24 cellular contexts compared by ENCODE assay signal in the genomic region with DNA sequence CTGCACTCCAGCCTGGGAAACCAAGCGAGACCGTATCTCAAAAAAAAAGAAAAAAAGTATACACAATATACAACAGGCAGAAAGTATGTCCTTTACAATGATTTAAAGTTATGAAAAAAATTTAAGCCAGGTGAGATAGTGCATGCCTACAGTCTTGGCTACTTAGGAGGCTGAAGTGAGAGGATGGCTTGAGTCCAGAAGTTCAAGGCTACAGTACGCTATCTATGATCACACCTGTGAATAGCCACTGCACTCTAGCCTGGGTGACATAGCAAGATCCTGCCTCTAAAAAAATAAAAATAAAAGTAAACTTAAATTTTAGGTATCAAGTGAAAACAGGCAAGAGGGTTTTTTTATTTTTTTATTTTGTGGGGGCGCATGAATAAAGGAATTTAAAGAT. TPM values are rescaled to one million over a fixed set of nuclear protein-coding genes. Genes with fewer than 3 reads are reported as not detected.
A peak's percentile ranks its signal among the peaks of the same experiment; 100 is the strongest.
DNase-seq lines count a peak whose midpoint lies in the region; ATAC-seq and TF ChIP-seq lines count a peak whose summit lies in the region.
"Had no signal": no experiment of that assay in that cellular context is flagged by ENCODE, and none has a peak within 500 bp of the region (broad histone marks: within the 10 kb centered on the region; RNA-seq: fewer than 3 reads in every experiment).

No MANE protein-coding gene starts in this region.

- H3K27me3 ChIP-seq in breast epithelium (no peaks in the 10 kb centered on the region), SJSA1 (replicated peaks) (no peaks in the 10 kb centered on the region), fibroblast of lung (ENCODE audit: control insufficient read depth, insufficient read depth, low read length) (no peaks in the 10 kb centered on the region), smooth muscle cell (ENCODE audit: low read depth) (no peaks in the 10 kb centered on the region)
- H3K27me3 ChIP-seq: dorsolateral prefrontal cortex, SJCRH30 had no signal

- H3K79me2 ChIP-seq in fibroblast of lung (ENCODE audit: control insufficient read depth, insufficient read depth, low read length), result peaks cover 14% of the 10 kb centered on the region
- peaks cover 14% of the 10 kb centered on the region for H3K79me2 ChIP-seq in smooth muscle cell (ENCODE audit: low read depth)

- H3K36me3 ChIP-seq in breast epithelium, result no peaks in the 10 kb centered on the region
- peaks cover 12% of the 10 kb centered on the region; the same call in 1 of the 2 replicates for H3K36me3 ChIP-seq in SJSA1
- no peaks in the 10 kb centered on the region for H3K36me3 ChIP-seq in fibroblast of lung (ENCODE audit: control insufficient read depth, insufficient read depth, low read length)
- no peaks in the 10 kb centered on the region for H3K36me3 ChIP-seq in smooth muscle cell (ENCODE audit: low read depth)
- H3K36me3 ChIP-seq: SJCRH30 had no signal

- H3K4me2 ChIP-seq in fibroblast of lung (ENCODE audit: extremely low read depth, insufficient read depth, low read length) (peak overlapping the region; percentile 55), smooth muscle cell (peak overlapping the region; percentile 16)

- POLR2A ChIA-PET in MCF 10A (lab: Yijun Ruan, JAX), result interaction anchor here (0.6 to 1.9 kb wide), 9 partner anchors 11 to 133 kb away, joined by 3 to 13 read pairs (median 4); a partner anchor contains a TSS

- no peaks in the 10 kb centered on the region for H3K27me3 Mint-ChIP-seq in MCF 10A (ENCODE audit: insufficient read depth, unreplicated experiment)
- H3K27me3 Mint-ChIP-seq in immature natural killer cell (ENCODE audit: low read depth in 3 of 3), result peaks cover 0 to 5% (median 0%) of the 10 kb centered on the region in 3 donors
- H3K27me3 Mint-ChIP-seq: CD4-positive, alpha-beta T cell; central memory CD8-positive, alpha-beta T cell had no signal

- CTCF ChIA-PET in MCF 10A (lab: Yijun Ruan, JAX), result interaction anchor here (0.6 to 3.7 kb wide), 6 partner anchors 12 to 161 kb away, joined by 3 to 22 read pairs (median 4); no protein-coding TSS in a partner anchor

- H3F3A ChIP-seq in smooth muscle cell (ENCODE audit: low read depth), result no peaks in the 10 kb centered on the region

- H2AFZ ChIP-seq in fibroblast of lung (ENCODE audit: low read length), result no peak overlapping the region
- H2AFZ ChIP-seq in smooth muscle cell (ENCODE audit: low read depth), result no peak overlapping the region

- intact Hi-C loops in MCF 10A (cut with micrococcal nuclease) (no loop called here), breast epithelium (cut with DNase I; ENCODE audit: low total_unique reads) (no loop called here)

- H3K9me3 Mint-ChIP-seq in MCF 10A (ENCODE audit: unreplicated experiment) (no peaks in the 10 kb centered on the region), immature natural killer cell (no peaks in the 10 kb centered on the region)
- H3K9me3 Mint-ChIP-seq: activated naive CD8-positive, alpha-beta T cell treated with anti-CD3 and anti-CD28 coated beads, Interleukin-2, amount 10 ng/mL, durations not matched to agents 7 days and 5 days; CD4-positive, alpha-beta T cell; central memory CD8-positive, alpha-beta T cell; neural crest cell had no signal

- peaks cover 18% of the 10 kb centered on the region for H3K4me1 Mint-ChIP-seq in MCF 10A (ENCODE audit: insufficient read depth, unreplicated experiment)
- H3K4me1 Mint-ChIP-seq in immature natural killer cell, result peaks cover 13 to 20% of the 10 kb centered on the region in 2 donors

- H3K4me1 ChIP-seq in breast epithelium (peaks cover 0 to 5% of the 10 kb centered on the region in 2 donors), SJSA1 (replicated peaks) (peaks cover 45% of the 10 kb centered on the region), fibroblast of lung (ENCODE audit: control insufficient read depth, extremely low read depth, insufficient read depth, low read length) (peaks cover 14% of the 10 kb centered on the region), smooth muscle cell (ENCODE audit: low read depth) (peaks cover 5% of the 10 kb centered on the region)
- H3K4me1 ChIP-seq: SJCRH30 had no signal

- no peak overlapping the region for H3K4me3 ChIP-seq in breast epithelium
- no peak overlapping the region for H3K4me3 ChIP-seq in SJSA1
- H3K4me3 ChIP-seq in fibroblast of lung (replicated peaks in 1 of 4; ENCODE audit: control extremely low read depth in 1 of 4, insufficient read depth in 1 of 4, low read depth in 3 of 4, low read length in 4 of 4), result no peak overlapping the region
- no peak overlapping the region for H3K4me3 ChIP-seq in smooth muscle cell
- H3K4me3 ChIP-seq: dorsolateral prefrontal cortex, lung, SJCRH30 had no signal

- H4K20me1 ChIP-seq in fibroblast of lung (ENCODE audit: control insufficient read depth, extremely low read depth, insufficient read depth, low read length), result no peaks in the 10 kb centered on the region
- H4K20me1 ChIP-seq in smooth muscle cell (ENCODE audit: low read depth), result no peaks in the 10 kb centered on the region

- H3K9ac ChIP-seq in fibroblast of lung (ENCODE audit: insufficient read depth, low read length) (no peak overlapping the region), smooth muscle cell (ENCODE audit: low read depth) (no peak overlapping the region)

- peak overlapping the region; percentile 8 for H3K27ac Mint-ChIP-seq in MCF 10A (ENCODE audit: low read depth, unreplicated experiment)
- H3K27ac Mint-ChIP-seq in immature natural killer cell, result no peak overlapping the region
- H3K27ac Mint-ChIP-seq: activated naive CD8-positive, alpha-beta T cell treated with anti-CD3 and anti-CD28 coated beads, Interleukin-2, amount 10 ng/mL, durations not matched to agents 7 days and 5 days; CD4-positive, alpha-beta T cell had no signal

- BruUV-seq in MCF 10A (replicated peaks; lab: Mats Ljungman, UMichigan), result no TSS peak

- H3K9me3 ChIP-seq in breast epithelium (no peaks in the 10 kb centered on the region), SJSA1 (replicated peaks) (no peaks in the 10 kb centered on the region), fibroblast of lung (ENCODE audit: control insufficient read depth, insufficient read depth, low read depth, low read length) (no peaks in the 10 kb centered on the region), smooth muscle cell (replicated peaks; ENCODE audit: low read depth) (no peaks in the 10 kb centered on the region)
- H3K9me3 ChIP-seq: SJCRH30 had no signal

- TF ChIP-seq CTCF in MCF 10A (IDR thresholded peaks at IDR 0.05; ENCODE audit: unreplicated experiment) (no peak), breast epithelium (IDR thresholded peaks at IDR 0.05) (no peak), fibroblast of lung (conservative IDR thresholded peaks at IDR 0.05 in 1 of 2, IDR thresholded peaks at IDR 0.05 in 1 of 2; ENCODE audit: low read depth in 1 of 2, low read length in 2 of 2) (no peak), smooth muscle cell (IDR thresholded peaks at IDR 0.05; ENCODE audit: borderline replicate concordance, insufficient read depth, poor library complexity, severe bottlenecking) (no peak)

- WGBS in smooth muscle cell (ENCODE audit: low lambda C conversion rate), result 97% methylated on average over 4 of the region's 4 CpGs

- no peak for TF ChIP-seq POLR2A in breast epithelium (IDR thresholded peaks at IDR 0.05)

- no peak for ATAC-seq in GM18873 (IDR thresholded peaks at IDR 0.05; ENCODE audit: low FRiP score, unreplicated experiment)

- DNase-seq in MCF 10A (ENCODE audit: unreplicated experiment) (no peak), breast epithelium (ENCODE audit: low spot score in 2 of 2) (no peak), SJSA1 (ENCODE audit: low read depth in 1 of 2, low spot score in 2 of 2) (no peak), fibroblast of lung (ENCODE audit: low read depth in 2 of 2) (no peak), smooth muscle cell (lab: John Stamatoyannopoulos, UW; ENCODE audit: unreplicated experiment) (no peak), cortex of kidney (lab: John Stamatoyannopoulos, UW) (no peak), immature natural killer cell (no peak)
- DNase-seq: activated CD4-positive, alpha-beta T cell treated with anti-CD3 and anti-CD28 coated beads for 1 hour; activated effector memory CD4-positive, alpha-beta T cell treated with anti-CD3 and anti-CD28 coated beads, Interleukin-2, amount 50 U/mL, for 16 hours; activated naive CD8-positive, alpha-beta T cell treated with anti-CD3 and anti-CD28 coated beads, Interleukin-2, amount 10 ng/mL, durations not matched to agents 7 days and 5 days; CD4-positive, alpha-beta T cell; glutamatergic neuron; NCI-H1694 treated with DMSO at 0.1 percent for 48 hours; NCI-H524 treated with DMSO at 0.1 percent for 48 hours; stimulated activated naive CD4-positive, alpha-beta T cell had no signal

- peaks cover 6% of the 10 kb centered on the region for H3K36me3 Mint-ChIP-seq in MCF 10A (ENCODE audit: insufficient read depth, unreplicated experiment)
- H3K36me3 Mint-ChIP-seq in immature natural killer cell, result no peaks in the 10 kb centered on the region

- H3K4me3 Mint-ChIP-seq in MCF 10A (ENCODE audit: unreplicated experiment) (no peak overlapping the region), immature natural killer cell (no peak overlapping the region)
- H3K4me3 Mint-ChIP-seq: activated naive CD8-positive, alpha-beta T cell treated with anti-CD3 and anti-CD28 coated beads, Interleukin-2, amount 10 ng/mL, durations not matched to agents 7 days and 5 days; CD4-positive, alpha-beta T cell; central memory CD8-positive, alpha-beta T cell; neural crest cell had no signal

- H3K27ac ChIP-seq in breast epithelium (peak overlapping the region in 1 of 2 donors; percentile 40), SJSA1 (peak overlapping the region; percentile 43; the same call in 1 of the 2 replicates), fibroblast of lung (ENCODE audit: insufficient read depth, low read length) (peak overlapping the region; percentile 69), smooth muscle cell (ENCODE audit: low read depth) (no peak overlapping the region)
- H3K27ac ChIP-seq: dorsolateral prefrontal cortex, SJCRH30 had no signal

RNA-seq across cellular contexts. Expression of a gene that starts 3.1 kb away (rescaled TPM):
- total RNA-seq in MCF 10A (2022) (35.2 and 47.4 TPM in 2 replicates), breast epithelium (10 to 100 TPM in 2 of 3 donors, 1 to 10 TPM in 1; 9.1 to 19.8 (median 12.1) TPM), fibroblast of lung (15.7 and 30.9 TPM in 2 replicates), smooth muscle cell (24.1 and 27.0 TPM in 2 replicates)
- total RNA-seq in SJSA1 (2014; rRNA removed; shearing (Covaris generic)), result 63.7 and 96.6 TPM in 2 replicates
- polyA plus RNA-seq in fibroblast of lung (22.5 and 45.3 TPM in 2 replicates), smooth muscle cell (15.4 and 17.3 TPM in 2 replicates), immature natural killer cell (1 to 10 TPM; 2.7 to 5.6 (median 2.8) TPM)
- polyA plus RNA-seq in fibroblast of lung (2012), result 14.9 and 34.9 TPM in 2 replicates
- polyA minus RNA-seq in fibroblast of lung (ENCODE audit: low replicate concordance), result 3.5 and 25.1 TPM in 2 replicates

RNA-seq across cellular contexts. Expression of a gene that starts 21.4 kb away (rescaled TPM):
- 1.8 and 2.1 TPM in 2 replicates for total RNA-seq in MCF 10A (2022)
- total RNA-seq in breast epithelium, result under 1 TPM; under 0.01 to 0.88 (median under 0.01) TPM
- total RNA-seq in SJSA1 (2014; rRNA removed; shearing (Covaris generic)), result 0.21 and 0.28 TPM in 2 replicates
- under 0.01 and 0.26 TPM in 2 replicates for total RNA-seq in fibroblast of lung
- 0.11 and 0.43 TPM in 2 replicates for polyA plus RNA-seq in fibroblast of lung
- polyA plus RNA-seq in fibroblast of lung (2012), result 0.62 and 1.1 TPM in 2 replicates
- polyA minus RNA-seq in fibroblast of lung (ENCODE audit: low replicate concordance), result 0.12 and 0.26 TPM in 2 replicates
- 0.04 and 0.58 TPM in 2 replicates for total RNA-seq in smooth muscle cell
- polyA plus RNA-seq in smooth muscle cell, result 0.46 and 0.90 TPM in 2 replicates
- polyA plus RNA-seq in immature natural killer cell, result 1 to 10 TPM in 1 of 3 donors, under 1 TPM in 2; 0.03 to 1.1 (median 0.38) TPM

RNA-seq across cellular contexts. Expression of a gene that starts 26.2 kb away (rescaled TPM):
- total RNA-seq in MCF 10A (2022) (53.8 and 61.6 TPM in 2 replicates), breast epithelium (10 to 100 TPM; 43.8 to 72.7 (median 62.6) TPM), fibroblast of lung (40.1 and 61.8 TPM in 2 replicates), smooth muscle cell (17.4 and 20.3 TPM in 2 replicates)
- 22.3 and 25.3 TPM in 2 replicates for total RNA-seq in SJSA1 (2014; rRNA removed; shearing (Covaris generic))
- polyA plus RNA-seq in fibroblast of lung (37.9 and 43.0 TPM in 2 replicates), smooth muscle cell (37.8 and 38.3 TPM in 2 replicates), immature natural killer cell (10 to 100 TPM; 41.8 to 63.0 (median 60.6) TPM)
- 36.5 and 43.9 TPM in 2 replicates for polyA plus RNA-seq in fibroblast of lung (2012)
- polyA minus RNA-seq in fibroblast of lung (ENCODE audit: low replicate concordance), result 56.9 and 62.3 TPM in 2 replicates

RNA-seq across cellular contexts. Expression of a gene that starts 28.5 kb away (rescaled TPM):
- not detected in 2 replicates for total RNA-seq in MCF 10A (2022)
- total RNA-seq in breast epithelium, result 1 to 10 TPM in 2 of 3 donors, not detected in 1; 7.0 to 8.5 TPM
- not detected in 2 replicates for total RNA-seq in SJSA1 (2014; rRNA removed; shearing (Covaris generic))
- total RNA-seq in fibroblast of lung, result not detected in 2 replicates
- polyA plus RNA-seq in fibroblast of lung, result not detected in 2 replicates
- not detected in 2 replicates for polyA plus RNA-seq in fibroblast of lung (2012)
- polyA minus RNA-seq in fibroblast of lung (ENCODE audit: low replicate concordance), result not detected in 2 replicates
- total RNA-seq in smooth muscle cell, result not detected in 2 replicates
- polyA plus RNA-seq in smooth muscle cell, result 0.48 TPM in 1 of 2 replicates, not detected in the other
- not detected for polyA plus RNA-seq in immature natural killer cell
- total RNA-seq: activated naive CD8-positive, alpha-beta T cell treated with anti-CD3 and anti-CD28 coated beads, Interleukin-2, amount 10 ng/mL, durations not matched to agents 7 days and 5 days; CD4-positive, alpha-beta T cell; dorsolateral prefrontal cortex; lung; neural crest cell; sciatic nerve; SJCRH30; T-helper 1 cell treated with Interleukin-12 subunit alpha and Interleukin-12 subunit beta and Interleukin-4 antibody, amounts not matched to agents 30 ng/mL and 1 ng/mL, for 36 hours; temporal lobe had no signal

RNA-seq across cellular contexts. Expression of a gene that starts 38.6 kb away (rescaled TPM):
- total RNA-seq in MCF 10A (2022) (36.0 and 45.3 TPM in 2 replicates), breast epithelium (10 to 100 TPM in 1 of 3 donors, 1 to 10 TPM in 2; 4.0 to 14.1 (median 9.4) TPM), fibroblast of lung (14.4 and 38.0 TPM in 2 replicates), smooth muscle cell (2.2 and 3.8 TPM in 2 replicates)
- 29.5 and 39.0 TPM in 2 replicates for total RNA-seq in SJSA1 (2014; rRNA removed; shearing (Covaris generic))
- polyA plus RNA-seq in fibroblast of lung (1.7 and 2.0 TPM in 2 replicates), smooth muscle cell (0.97 and 4.7 TPM in 2 replicates), immature natural killer cell (under 1 TPM in 2 of 3 donors, not detected in 1; 0.09 to 0.46 TPM)
- 17.5 and 33.4 TPM in 2 replicates for polyA plus RNA-seq in fibroblast of lung (2012)
- 17.4 and 25.3 TPM in 2 replicates for polyA minus RNA-seq in fibroblast of lung (ENCODE audit: low replicate concordance)
